In the genomic region with DNA sequence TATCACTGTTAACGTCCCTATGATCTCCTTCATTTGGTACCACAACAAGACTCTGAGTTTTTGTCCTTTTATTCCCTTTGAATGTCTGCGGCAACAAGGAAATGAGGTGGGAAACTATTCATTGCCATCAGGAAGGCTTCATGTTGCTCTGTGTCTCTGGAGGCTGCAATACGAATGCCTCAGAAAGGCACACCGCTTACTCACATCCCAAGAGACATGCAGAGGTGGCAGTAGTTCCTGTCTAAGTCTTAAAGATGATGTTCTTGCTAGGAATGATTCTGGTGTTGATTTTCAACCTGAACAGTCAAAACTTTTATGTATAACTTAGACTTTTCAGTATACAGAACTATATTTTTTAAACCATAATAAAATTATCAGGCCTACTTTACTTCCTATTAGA, we compare ENCODE assay signal across 28 cellular contexts.
"Had no signal": no experiment of that assay in that cellular context is flagged by ENCODE, and none has a peak within 500 bp of the region (broad histone marks: within the 10 kb centered on the region; RNA-seq: fewer than 3 reads in every experiment).

No MANE protein-coding gene starts in this region.

- H3K27ac ChIP-seq: brain microvascular endothelial cell, esophagus muscularis mucosa, foreskin keratinocyte, gastrocnemius medialis, heart left ventricle had no signal

- DNase-seq: activated CD4-positive, alpha-beta memory T cell treated with anti-CD3 and anti-CD28 coated beads, Interleukin-2, amount 10 ng/mL, durations not matched to agents 7 days and 5 days; activated CD4-positive, alpha-beta T cell treated with anti-CD3 and anti-CD28 coated beads for 1 hour; activated CD4-positive, alpha-beta T cell treated with anti-CD3 and anti-CD28 coated beads for 4 hours; activated CD4-positive, alpha-beta T cell treated with anti-CD3 and anti-CD28 coated beads, Interleukin-2, amount 10 ng/mL, durations not matched to agents 7 days and 5 days; activated CD4-positive, alpha-beta T cell treated with anti-CD3 and anti-CD28 coated beads, Interleukin-2, amount 50 U/mL, for 4 hours; activated CD8-positive, alpha-beta memory T cell treated with anti-CD3 and anti-CD28 coated beads, Interleukin-2, amount 50 U/mL, for 48 hours; activated gamma-delta T cell treated with Interleukin-2 at 50 U/mL for 16 hours; activated naive CD4-positive, alpha-beta T cell treated with anti-CD3 and anti-CD28 coated beads, Interleukin-2, amount 50 U/mL, for 16 hours; activated naive CD4-positive, alpha-beta T cell treated with Interleukin-2 at 50 U/mL for 16 hours; activated T-cell treated with anti-CD3 and anti-CD28 coated beads for 4 hours; activated T-cell treated with anti-CD3 and anti-CD28 coated beads, Interleukin-2, amount 50 U/mL, for 24 hours; activated T-cell treated with anti-CD3 and anti-CD28 coated beads, Interleukin-2, amount 50 U/mL, for 72 hours; amniotic stem cell; anterior cingulate cortex; brain microvascular endothelial cell; cortex of kidney; dermis blood vessel endothelial cell; effector CD4-positive, alpha-beta T cell; effector memory CD8-positive, alpha-beta T cell; erythroblast; foreskin keratinocyte; gastrocnemius medialis; glutamatergic neuron; heart left ventricle; hypothalamus; T1000 had no signal

- ATAC-seq: activated T-cell treated with anti-CD3 and anti-CD28 coated beads, Interleukin-2, amount 50 U/mL, for 72 hours; effector memory CD8-positive, alpha-beta T cell; foreskin keratinocyte; gastrocnemius medialis; heart left ventricle; WTC11 had no signal
